ENCODE assay signal across 16 cellular contexts in genomic region chr7:47596502-47597202, GRCh38. TPM values are rescaled to one million over a fixed set of nuclear protein-coding genes. Genes with fewer than 3 reads are reported as not detected.
A peak's percentile ranks its signal among the peaks of the same experiment; 100 is the strongest.
DNase-seq lines count a peak whose midpoint lies in the region; ATAC-seq and TF ChIP-seq lines count a peak whose summit lies in the region.
"Had no signal": no experiment of that assay in that cellular context is flagged by ENCODE, and none has a peak within 500 bp of the region (broad histone marks: within the 10 kb centered on the region; RNA-seq: fewer than 3 reads in every experiment).

No MANE protein-coding gene starts in this region.

- CTCF ChIA-PET in Caco-2 (lab: Charles Lee) = no interaction called here
- CTCF ChIA-PET in activated CD8-positive, alpha-beta memory T cell treated with anti-CD3 and anti-CD28 coated beads, Interleukin-2, amount 10 ng/mL, durations not matched to agents 7 days and 5 days (lab: Charles Lee) = no interaction called here

- peaks cover 3% of the 10 kb centered on the region for H3K36me3 ChIP-seq in Caco-2 (ENCODE audit: control insufficient read depth, insufficient read depth, low read length)
- H3K36me3 ChIP-seq: BLaER1, lower lobe of right lung had no signal

- intact Hi-C loops in Caco-2 (cut with micrococcal nuclease; ENCODE audit: unreplicated experiment) = no loop called here
- intact Hi-C loops in dorsolateral prefrontal cortex (cut with DNase I) = no loop called here
- intact Hi-C loops in lower leg skin (cut with DNase I; ENCODE audit: low total_unique reads) = no loop called here

- peaks cover 44% of the 10 kb centered on the region for H3K36me3 Mint-ChIP-seq in Caco-2 (ENCODE audit: insufficient read depth, unreplicated experiment)
- H3K36me3 Mint-ChIP-seq in activated CD8-positive, alpha-beta memory T cell treated with anti-CD3 and anti-CD28 coated beads, Interleukin-2, amount 10 ng/mL, durations not matched to agents 7 days and 5 days = no peaks in the 10 kb centered on the region

- no TSS peak for BruUV-seq in Caco-2 (replicated peaks; lab: Mats Ljungman, UMichigan)

- no peak for TF ChIP-seq POLR2A in lower leg skin (IDR thresholded peaks at IDR 0.05)

- H3K27ac Mint-ChIP-seq in Caco-2 (ENCODE audit: unreplicated experiment) = peak overlapping the region; percentile 53
- H3K27ac Mint-ChIP-seq in activated CD8-positive, alpha-beta memory T cell treated with anti-CD3 and anti-CD28 coated beads, Interleukin-2, amount 10 ng/mL, durations not matched to agents 7 days and 5 days = no peak overlapping the region

- no peak overlapping the region for H3K4me3 ChIP-seq in Caco-2 (ENCODE audit: low read depth, low read length)
- H3K4me3 ChIP-seq in dorsolateral prefrontal cortex = no peak overlapping the region
- H3K4me3 ChIP-seq in lower leg skin (ENCODE audit: low read depth, poor library complexity, severe bottlenecking) = no peak overlapping the region
- H3K4me3 ChIP-seq: BLaER1, lower lobe of right lung had no signal

- WGBS in lower leg skin, 2 donors = 49 to 55% methylated on average over 12 of the region's 12 CpGs

- peak overlapping the region; percentile 25 for H3K4me3 Mint-ChIP-seq in Caco-2 (ENCODE audit: unreplicated experiment)
- H3K4me3 Mint-ChIP-seq in activated CD8-positive, alpha-beta memory T cell treated with anti-CD3 and anti-CD28 coated beads, Interleukin-2, amount 10 ng/mL, durations not matched to agents 7 days and 5 days = no peak overlapping the region

- H3K27ac ChIP-seq in dorsolateral prefrontal cortex = peak overlapping the region in 1 of 59 donors; percentile 18
- H3K27ac ChIP-seq: BLaER1, lower lobe of right lung, parathyroid adenoma had no signal

- no peaks in the 10 kb centered on the region for H3K27me3 Mint-ChIP-seq in Caco-2 (ENCODE audit: insufficient read depth, unreplicated experiment)
- H3K27me3 Mint-ChIP-seq in activated CD8-positive, alpha-beta memory T cell treated with anti-CD3 and anti-CD28 coated beads, Interleukin-2, amount 10 ng/mL, durations not matched to agents 7 days and 5 days = no peaks in the 10 kb centered on the region

- TF ChIP-seq CTCF in Caco-2 (IDR thresholded peaks at IDR 0.05; ENCODE audit: insufficient read depth in 1 of 2, low read depth in 1 of 2, low read length in 1 of 2, severe bottlenecking in 1 of 2, unreplicated experiment in 1 of 2) (no peak), dorsolateral prefrontal cortex (IDR thresholded peaks at IDR 0.05 in 54 of 56, conservative IDR thresholded peaks at IDR 0.05 in 2 of 56; ENCODE audit: low read depth in 1 of 56, partially characterized antibody in 56 of 56) (no peak), lower leg skin (IDR thresholded peaks at IDR 0.05) (no peak)

- peaks cover 39% of the 10 kb centered on the region for H3K4me1 ChIP-seq in Caco-2

- H3K27me3 ChIP-seq in Caco-2 (replicated peaks; ENCODE audit: control insufficient read depth, insufficient read depth, low read length) = no peaks in the 10 kb centered on the region
- peaks cover 0 to 6% (median 0%) of the 10 kb centered on the region in 45 donors for H3K27me3 ChIP-seq in dorsolateral prefrontal cortex
- H3K27me3 ChIP-seq: BLaER1 had no signal

- POLR2A ChIA-PET in Caco-2 (lab: Charles Lee) = no interaction called here

- ATAC-seq in GM18868 (IDR thresholded peaks at IDR 0.05; ENCODE audit: unreplicated experiment) (no peak), GM18502 (IDR thresholded peaks at IDR 0.05; ENCODE audit: poor library complexity, unreplicated experiment) (no peak)
- ATAC-seq in activated CD8-positive, alpha-beta memory T cell treated with anti-CD3 and anti-CD28 coated beads, Interleukin-2, amount 10 ng/mL, durations not matched to agents 7 days and 5 days = no peak
- ATAC-seq: activated CD4-positive, CD25-positive, alpha-beta regulatory T cell treated with anti-CD3 and anti-CD28 coated beads, Interleukin-2, amount 50 U/mL, for 24 hours; lower lobe of right lung; stimulated activated naive CD8-positive, alpha-beta T cell treated with anti-CD3 and anti-CD28 coated beads, Interleukin-15, Interleukin-2, amounts not matched to agents 100 U/mL and 50 U/mL, for 24 hours had no signal

- DNase-seq in Caco-2 (peak in 1 of 2 experiments; percentile 74), LHCN-M2 (ENCODE audit: low read depth) (peak; percentile 85), dorsolateral prefrontal cortex (peak in 6 of 10 donors; percentile 25 to 73 (median 62)), occipital lobe (lab: John Stamatoyannopoulos, UW) (peak; percentile 24), lower leg skin (ENCODE audit: low spot score in 2 of 2) (no peak)
- DNase-seq in activated CD8-positive, alpha-beta memory T cell treated with anti-CD3 and anti-CD28 coated beads, Interleukin-2, amount 10 ng/mL, durations not matched to agents 7 days and 5 days = no peak
- DNase-seq: amniotic stem cell; lower lobe of right lung; NCI-H1092; stimulated activated CD4-positive, alpha-beta T cell treated with anti-CD3 and anti-CD28 coated beads, Interleukin-4, amount 100 ng/mL, for 1 hour; stimulated activated naive CD8-positive, alpha-beta T cell treated with anti-CD3 and anti-CD28 coated beads, Interleukin-15, Interleukin-2, amounts not matched to agents 100 U/mL and 50 U/mL, for 24 hours had no signal

- H3K9me3 Mint-ChIP-seq in Caco-2 (ENCODE audit: unreplicated experiment) = peaks cover 32% of the 10 kb centered on the region
- H3K9me3 Mint-ChIP-seq in activated CD8-positive, alpha-beta memory T cell treated with anti-CD3 and anti-CD28 coated beads, Interleukin-2, amount 10 ng/mL, durations not matched to agents 7 days and 5 days (ENCODE audit: low read depth) = peaks cover 8% of the 10 kb centered on the region

- H3K9me3 ChIP-seq in Caco-2 = peaks cover 36% of the 10 kb centered on the region

- H3K4me1 Mint-ChIP-seq in Caco-2 (ENCODE audit: low read depth, unreplicated experiment) = peaks cover 27% of the 10 kb centered on the region
- no peaks in the 10 kb centered on the region for H3K4me1 Mint-ChIP-seq in activated CD8-positive, alpha-beta memory T cell treated with anti-CD3 and anti-CD28 coated beads, Interleukin-2, amount 10 ng/mL, durations not matched to agents 7 days and 5 days

RNA-seq across cellular contexts. Expression of gene TNS3, which starts 14.7 kb away (rescaled TPM):
- 252 and 263 TPM in 2 replicates for total RNA-seq in Caco-2 (2022)
- 499 and 556 TPM in 2 replicates for total RNA-seq in LHCN-M2 (2014; rRNA removed)
- 142 TPM for polyA plus RNA-seq in LHCN-M2 (2012)
- 100 to 1,000 TPM in 5 of 120 experiments, 10 to 100 TPM in 115; 16.5 to 145 (median 47.8) TPM for total RNA-seq in dorsolateral prefrontal cortex
- 7.5 TPM for total RNA-seq in occipital lobe
- 10 to 100 TPM; 19.5 to 33.9 (median 25.5) TPM for total RNA-seq in lower leg skin
- 1 to 10 TPM in 1 of 2 experiments, under 1 TPM in 1; 0.23 to 2.6 TPM for total RNA-seq in activated CD8-positive, alpha-beta memory T cell treated with anti-CD3 and anti-CD28 coated beads, Interleukin-2, amount 10 ng/mL, durations not matched to agents 7 days and 5 days

Comparison
In these comparisons a context has a peak if more than half of its experiments do, and no peak if none do; other contexts are left out.
1. DNase-seq: peak in LHCN-M2 (single experiment), dorsolateral prefrontal cortex (6 of 10) and occipital lobe (single experiment); none in lower leg skin (0 of 2) and activated CD8-positive, alpha-beta memory T cell treated with anti-CD3 and anti-CD28 coated beads, Interleukin-2, amount 10 ng/mL, durations not matched to agents 7 days and 5 days (single experiment).